8 cellular contexts compared by ENCODE assay signal in the genomic region with DNA sequence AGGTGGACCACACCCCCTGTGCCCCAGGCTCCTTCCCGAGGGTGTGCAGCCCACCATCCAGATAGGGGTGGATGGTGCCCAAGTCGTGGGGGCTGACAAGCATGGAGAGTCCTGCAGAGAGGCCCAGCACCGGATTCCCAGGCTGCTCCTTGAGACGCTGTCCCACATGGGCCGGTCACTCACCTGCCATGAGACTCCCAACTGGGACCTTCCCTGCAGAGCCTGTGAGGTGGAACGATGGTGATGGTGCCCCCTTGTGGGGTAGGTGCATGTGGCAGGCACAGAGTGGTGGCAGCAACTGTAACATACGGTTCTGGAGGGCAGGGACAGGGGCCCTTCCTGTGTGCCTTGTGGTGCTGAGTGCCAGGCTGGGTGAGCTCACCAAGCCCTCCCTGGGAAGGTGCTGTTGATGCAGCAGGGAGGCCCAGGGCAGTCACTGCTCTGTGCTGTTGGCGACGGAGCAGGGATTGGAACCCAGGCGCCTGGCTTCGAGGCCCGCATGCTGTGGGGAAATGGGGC. TPM values are rescaled to one million over a fixed set of nuclear protein-coding genes. Genes with fewer than 3 reads are reported as not detected.
A peak's percentile ranks its signal among the peaks of the same experiment; 100 is the strongest.
DNase-seq lines count a peak whose midpoint lies in the region; ATAC-seq lines count a peak whose summit lies in the region.

No MANE protein-coding gene starts in this region.

- H2AK5ac ChIP-seq in mesenchymal stem cell (ENCODE audit: low read length, severe bottlenecking): no peak overlapping the region

- H3K36me3 ChIP-seq in mesenchymal stem cell (ENCODE audit: control insufficient read depth in 1 of 2, insufficient read depth in 2 of 2, low read depth in 1 of 2, low read length in 2 of 2): peaks cover 0 to 26% of the 10 kb centered on the region in 2 experiments

- ATAC-seq in Right ventricle myocardium inferior (peak; percentile 63), GM18502 (IDR thresholded peaks at IDR 0.05; ENCODE audit: poor library complexity, unreplicated experiment) (no peak)
- peak; percentile 81 for ATAC-seq in stimulated activated effector memory CD8-positive, alpha-beta T cell treated with anti-CD3 and anti-CD28 coated beads, Interleukin-12 subunit alpha, Interleukin-12 subunit beta, amount 100 ng/mL, for 72 hours

- DNase-seq in Right ventricle myocardium inferior (ENCODE audit: missing footprints) (peak; percentile 72), cardiac septum (ENCODE audit: low spot score) (no peak), NCI-H1694 treated with DMSO at 0.1 percent for 48 hours (lab: John Stamatoyannopoulos, UW) (peak; percentile 26), dermis microvascular lymphatic vessel endothelial cell (ENCODE audit: low read depth in 2 of 2) (peak; percentile 41 to 64), mesenchymal stem cell (peak; percentile 63)
- DNase-seq in activated CD4-positive, alpha-beta T cell treated with anti-CD3 and anti-CD28 coated beads for 4 hours: peak; percentile 60 to 66
- peak; percentile 58 to 84 for DNase-seq in stimulated activated effector memory CD8-positive, alpha-beta T cell treated with anti-CD3 and anti-CD28 coated beads, Interleukin-12 subunit alpha, Interleukin-12 subunit beta, amount 100 ng/mL, for 72 hours (ENCODE audit: low spot score in 2 of 2)

- no peaks in the 10 kb centered on the region for H3K9me3 Mint-ChIP-seq in stimulated activated effector memory CD8-positive, alpha-beta T cell treated with anti-CD3 and anti-CD28 coated beads, Interleukin-12 subunit alpha, Interleukin-12 subunit beta, amount 100 ng/mL, for 72 hours

- no peak overlapping the region for H3K18ac ChIP-seq in mesenchymal stem cell (ENCODE audit: low read depth in 1 of 2, low read length in 2 of 2)

- peaks cover 64% of the 10 kb centered on the region for H3K79me1 ChIP-seq in mesenchymal stem cell (replicated peaks; ENCODE audit: low read length, poor library complexity, severe bottlenecking)

- H4K91ac ChIP-seq in mesenchymal stem cell (ENCODE audit: low read length): peak overlapping the region; percentile 57

- no peaks in the 10 kb centered on the region for H3K27me3 ChIP-seq in mesenchymal stem cell (ENCODE audit: control insufficient read depth in 1 of 2, insufficient read depth in 1 of 2, low read length in 2 of 2)

- H3K4ac ChIP-seq in mesenchymal stem cell (ENCODE audit: low read depth in 1 of 2, low read length in 2 of 2): no peak overlapping the region

- peak overlapping the region; percentile 26 for H3K9ac ChIP-seq in mesenchymal stem cell (ENCODE audit: low read length)

- H3K4me3 ChIP-seq in mesenchymal stem cell (ENCODE audit: insufficient read depth in 1 of 2, low read depth in 1 of 2, low read length in 2 of 2): no peak overlapping the region

- no peak overlapping the region for H2BK120ac ChIP-seq in mesenchymal stem cell (ENCODE audit: low read depth, low read length)

- H3K36me3 Mint-ChIP-seq in stimulated activated effector memory CD8-positive, alpha-beta T cell treated with anti-CD3 and anti-CD28 coated beads, Interleukin-12 subunit alpha, Interleukin-12 subunit beta, amount 100 ng/mL, for 72 hours: peaks cover 16% of the 10 kb centered on the region

- H3K9me3 ChIP-seq in mesenchymal stem cell (ENCODE audit: control insufficient read depth, low read length): no peaks in the 10 kb centered on the region

- no peak overlapping the region for H2BK5ac ChIP-seq in mesenchymal stem cell (ENCODE audit: low read depth, low read length, poor library complexity, severe bottlenecking)

- H3K27ac ChIP-seq in mesenchymal stem cell (ENCODE audit: low read length, poor library complexity, severe bottlenecking): no peak overlapping the region

- H2BK15ac ChIP-seq in mesenchymal stem cell (ENCODE audit: low read depth, poor library complexity, severe bottlenecking): no peak overlapping the region

- H2AFZ ChIP-seq in mesenchymal stem cell (ENCODE audit: low read depth, low read length): no peak overlapping the region

- peak overlapping the region; percentile 26 for H3K27ac Mint-ChIP-seq in stimulated activated effector memory CD8-positive, alpha-beta T cell treated with anti-CD3 and anti-CD28 coated beads, Interleukin-12 subunit alpha, Interleukin-12 subunit beta, amount 100 ng/mL, for 72 hours

- H3K4me2 ChIP-seq in mesenchymal stem cell (ENCODE audit: low read length, poor library complexity, severe bottlenecking): no peak overlapping the region

- no peak overlapping the region for H4K8ac ChIP-seq in mesenchymal stem cell (ENCODE audit: low read length)

- 61% methylated on average over 12 of the region's 12 CpGs for WGBS in mesenchymal stem cell

- H3K14ac ChIP-seq in mesenchymal stem cell (ENCODE audit: low read length in 2 of 2): no peak overlapping the region

- H2BK12ac ChIP-seq in mesenchymal stem cell (ENCODE audit: low read length in 2 of 2): peak overlapping the region in 1 of 2 experiments; percentile 21

- H3K4me3 Mint-ChIP-seq in stimulated activated effector memory CD8-positive, alpha-beta T cell treated with anti-CD3 and anti-CD28 coated beads, Interleukin-12 subunit alpha, Interleukin-12 subunit beta, amount 100 ng/mL, for 72 hours: no peak overlapping the region

- H3K4me1 ChIP-seq in mesenchymal stem cell (ENCODE audit: control insufficient read depth, insufficient read depth, low read depth, low read length): peaks cover 25% of the 10 kb centered on the region

- peaks cover 52% of the 10 kb centered on the region for H3K4me1 Mint-ChIP-seq in stimulated activated effector memory CD8-positive, alpha-beta T cell treated with anti-CD3 and anti-CD28 coated beads, Interleukin-12 subunit alpha, Interleukin-12 subunit beta, amount 100 ng/mL, for 72 hours

- intact Hi-C loops in Right ventricle myocardium inferior (cut with DNase I): no loop called here
- intact Hi-C loops in cardiac septum (cut with DNase I): no loop called here

- no peak overlapping the region for H3K23ac ChIP-seq in mesenchymal stem cell (ENCODE audit: low read length in 2 of 2)

RNA-seq across cellular contexts. Expression of a gene that starts 33.1 kb away (rescaled TPM):
- 15.1 TPM for total RNA-seq in Right ventricle myocardium inferior
- 18.6 TPM for total RNA-seq in cardiac septum
- 18.2 and 26.4 TPM in 2 replicates for total RNA-seq in dermis microvascular lymphatic vessel endothelial cell
- 20.4 TPM for polyA plus RNA-seq in mesenchymal stem cell (2013, experiment 1 of 2)
- 21.8 TPM for polyA plus RNA-seq in mesenchymal stem cell (2013, experiment 2 of 2)

RNA-seq across cellular contexts. Expression of a gene that starts 34.7 kb away (rescaled TPM):
- total RNA-seq in Right ventricle myocardium inferior (not detected), cardiac septum (not detected), dermis microvascular lymphatic vessel endothelial cell (0.13 TPM in 2 replicates)
- 0.01 TPM for polyA plus RNA-seq in mesenchymal stem cell (2013, experiment 1 of 2)
- polyA plus RNA-seq in mesenchymal stem cell (2013, experiment 2 of 2): 0.01 TPM

RNA-seq across cellular contexts. Expression of a gene that starts 47.0 kb away (rescaled TPM):
- total RNA-seq in Right ventricle myocardium inferior (15.5 TPM), cardiac septum (10.7 TPM), dermis microvascular lymphatic vessel endothelial cell (17.7 and 22.0 TPM in 2 replicates)
- polyA plus RNA-seq in mesenchymal stem cell (2013, experiment 1 of 2): 24.6 TPM
- polyA plus RNA-seq in mesenchymal stem cell (2013, experiment 2 of 2): 24.3 TPM

RNA-seq across cellular contexts. Expression of a gene that starts 49.8 kb away (rescaled TPM):
- total RNA-seq in Right ventricle myocardium inferior: 0.19 TPM
- 0.13 TPM for total RNA-seq in cardiac septum
- 0.13 and 0.25 TPM in 2 replicates for total RNA-seq in dermis microvascular lymphatic vessel endothelial cell
- 0.58 TPM for polyA plus RNA-seq in mesenchymal stem cell (2013, experiment 1 of 2)
- polyA plus RNA-seq in mesenchymal stem cell (2013, experiment 2 of 2): 0.56 TPM

RNA-seq across cellular contexts. Expression of a gene that starts 52.0 kb away (rescaled TPM):
- total RNA-seq in Right ventricle myocardium inferior: 14.2 TPM
- 19.9 TPM for total RNA-seq in cardiac septum
- 19.0 and 34.4 TPM in 2 replicates for total RNA-seq in dermis microvascular lymphatic vessel endothelial cell
- polyA plus RNA-seq in mesenchymal stem cell (2013, experiment 1 of 2): 10.9 TPM
- 10.7 TPM for polyA plus RNA-seq in mesenchymal stem cell (2013, experiment 2 of 2)
